ENCODE assay signal across 10 cellular contexts in the genomic region with DNA sequence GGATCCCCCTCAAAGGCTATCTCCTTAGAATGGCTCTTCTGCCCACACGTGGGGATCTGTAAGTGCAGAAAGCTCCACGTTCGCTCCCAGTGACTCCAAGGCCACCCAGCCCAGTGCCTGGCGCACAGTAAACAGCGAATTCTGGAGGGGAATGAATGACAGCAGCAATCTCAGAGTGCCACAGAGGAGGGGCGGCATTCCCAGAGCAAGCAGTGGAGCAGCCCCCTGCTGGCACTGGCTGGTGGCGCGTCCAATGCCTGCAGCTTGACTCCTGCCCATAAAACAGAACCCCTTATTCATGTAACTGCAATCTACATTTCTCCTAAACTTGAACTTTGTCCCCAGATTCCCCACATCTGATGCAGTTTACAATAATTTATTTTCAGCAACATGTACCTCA. TPM values are rescaled to one million over a fixed set of nuclear protein-coding genes. Genes with fewer than 3 reads are reported as not detected.
DNase-seq lines count a peak whose midpoint lies in the region; ATAC-seq and TF ChIP-seq lines count a peak whose summit lies in the region.
"Had no signal": no experiment of that assay in that cellular context is flagged by ENCODE, and none has a peak within 500 bp of the region (broad histone marks: within the 10 kb centered on the region; RNA-seq: fewer than 3 reads in every experiment).

No MANE protein-coding gene starts in this region.

- no peak overlapping the region for H3K27ac Mint-ChIP-seq in immature natural killer cell

- peaks cover 10 to 36% (median 11%) of the 10 kb centered on the region in 3 donors for H3K27me3 Mint-ChIP-seq in immature natural killer cell (ENCODE audit: low read depth in 3 of 3)

- H2BK12ac ChIP-seq in neuronal stem cell (ENCODE audit: low read length), result no peak overlapping the region

- no peak overlapping the region for H2BK120ac ChIP-seq in neuronal stem cell (ENCODE audit: low read depth, low read length)

- CTCF ChIA-PET in PC-3 (lab: Charles Lee), result no interaction called here

- H4K91ac ChIP-seq in neuronal stem cell (ENCODE audit: low read depth, low read length, poor library complexity), result no peak overlapping the region

- H3K4me1 Mint-ChIP-seq in immature natural killer cell, result no peaks in the 10 kb centered on the region

- peak; percentile 51; the same call in 1 of the 2 replicates for ATAC-seq in PC-3
- no peak for ATAC-seq in HG02852 (IDR thresholded peaks at IDR 0.05; ENCODE audit: unreplicated experiment)
- ATAC-seq in GM18520 (IDR thresholded peaks at IDR 0.05; ENCODE audit: unreplicated experiment), result no peak

- POLR2A ChIA-PET in PC-3 (lab: Charles Lee; ENCODE audit: unreplicated experiment), result no interaction called here

- no peak overlapping the region for H2BK5ac ChIP-seq in neuronal stem cell (ENCODE audit: low read length)

- H3K27ac ChIP-seq in PC-3 (ENCODE audit: low read length) (no peak overlapping the region), neuronal stem cell (replicated peaks; ENCODE audit: low read length) (no peak overlapping the region)

- no peak overlapping the region for H3K4me3 Mint-ChIP-seq in immature natural killer cell

- H3K9me3 Mint-ChIP-seq in immature natural killer cell, result no peaks in the 10 kb centered on the region

- H3K36me3 Mint-ChIP-seq in immature natural killer cell, result no peaks in the 10 kb centered on the region

- H3K79me1 ChIP-seq in neuronal stem cell (ENCODE audit: low read depth, low read length), result no peaks in the 10 kb centered on the region

- no peaks in the 10 kb centered on the region for H3K9me2 ChIP-seq in PC-3 (replicated peaks; ENCODE audit: low read length)

- no TSS peak for BruUV-seq in PC-3 (replicated peaks; lab: Mats Ljungman, UMichigan)

- no CpG with 5 or more reads among the region's 8 CpGs for WGBS in neuronal stem cell (ENCODE audit: extremely low coverage in 2 of 2, insufficient read length in 2 of 2, insufficient replicate concordance in 1 of 2), 2 donors

- H2AK5ac ChIP-seq in neuronal stem cell (ENCODE audit: low read depth, low read length), result no peak overlapping the region

- peaks cover 66% of the 10 kb centered on the region for H3K27me3 ChIP-seq in PC-3 (ENCODE audit: low read length)
- H3K27me3 ChIP-seq in neuronal stem cell (ENCODE audit: control insufficient read depth in 3 of 3, insufficient read depth in 3 of 3, low read depth in 1 of 3, low read length in 3 of 3), result peaks cover 16 to 65% (median 44%) of the 10 kb centered on the region in 3 experiments

- intact Hi-C loops in PC-3 (cut with micrococcal nuclease), result no loop called here

- H3K14ac ChIP-seq in neuronal stem cell (ENCODE audit: low read length), result no peak overlapping the region

- H3K4me2 ChIP-seq in PC-3 (ENCODE audit: low read length), result no peak overlapping the region
- H3K4me2 ChIP-seq in neuronal stem cell (ENCODE audit: insufficient read depth, low read length, poor library complexity, severe bottlenecking), result no peak overlapping the region

- H3F3A ChIP-seq in PC-3 (ENCODE audit: low read length, unreplicated experiment), result no peaks in the 10 kb centered on the region

- DNase-seq in A172 (ENCODE audit: low spot score), result peak; percentile 5
- peak; percentile 16 for DNase-seq in GDM1 (lab: John Stamatoyannopoulos, UW)
- peak; percentile 25 for DNase-seq in PC-3
- DNase-seq in fibroblast of pulmonary artery (ENCODE audit: low read depth), result no peak
- no peak for DNase-seq in immature natural killer cell
- no peak for DNase-seq in neuronal stem cell (ENCODE audit: low spot score)

- H2BK15ac ChIP-seq in neuronal stem cell (ENCODE audit: low read length), result no peak overlapping the region

- no peak overlapping the region for H3K23ac ChIP-seq in neuronal stem cell (ENCODE audit: low read depth, low read length, poor library complexity)

- no peak overlapping the region for H3K18ac ChIP-seq in neuronal stem cell (ENCODE audit: low read length)

- H4K8ac ChIP-seq in neuronal stem cell (ENCODE audit: low read depth, low read length), result no peak overlapping the region

- H3K4me1 ChIP-seq in PC-3 (ENCODE audit: insufficient read depth, low read length) (no peaks in the 10 kb centered on the region), neuronal stem cell (ENCODE audit: control insufficient read depth in 2 of 2, insufficient read depth in 1 of 2, low read depth in 1 of 2, low read length in 2 of 2) (peaks cover 0 to 4% of the 10 kb centered on the region in 2 donors)

- no peak overlapping the region for H3K4ac ChIP-seq in neuronal stem cell (ENCODE audit: low read length)

- no peak overlapping the region for H2AFZ ChIP-seq in PC-3 (ENCODE audit: low read length)
- no peak overlapping the region for H2AFZ ChIP-seq in neuronal stem cell (ENCODE audit: low read length)

- no peaks in the 10 kb centered on the region for H3K9me3 ChIP-seq in PC-3 (ENCODE audit: low read length)
- no peaks in the 10 kb centered on the region for H3K9me3 ChIP-seq in neuronal stem cell (replicated peaks in 1 of 2; ENCODE audit: control insufficient read depth in 2 of 2, insufficient read depth in 1 of 2, low read depth in 1 of 2, low read length in 2 of 2)

- no peaks in the 10 kb centered on the region for H4K20me1 ChIP-seq in PC-3 (ENCODE audit: low read length)

- no peaks in the 10 kb centered on the region for H3K79me2 ChIP-seq in PC-3 (ENCODE audit: low read length)

- no peak overlapping the region for H3K4me3 ChIP-seq in PC-3 (ENCODE audit: low read length)
- H3K4me3 ChIP-seq in fibroblast of pulmonary artery (replicated peaks; ENCODE audit: low read depth, low read length), result no peak overlapping the region
- H3K4me3 ChIP-seq in neuronal stem cell (ENCODE audit: low read length in 2 of 2), result peak overlapping the region in 1 of 2 donors; percentile 10

- H3K9ac ChIP-seq in PC-3 (ENCODE audit: low read length) (no peak overlapping the region), neuronal stem cell (ENCODE audit: low read depth, low read length, poor library complexity) (no peak overlapping the region)

- TF ChIP-seq CTCF in PC-3 (conservative IDR thresholded peaks at IDR 0.05; ENCODE audit: low read depth, low read length) (peak; percentile 59), fibroblast of pulmonary artery (IDR thresholded peaks at IDR 0.05; ENCODE audit: low read length, missing control alignments) (peak; percentile 49)

- H3K36me3 ChIP-seq in PC-3 (ENCODE audit: low read depth, low read length), result no peaks in the 10 kb centered on the region
- no peaks in the 10 kb centered on the region for H3K36me3 ChIP-seq in neuronal stem cell (replicated peaks in 1 of 2; ENCODE audit: control insufficient read depth in 2 of 2, insufficient read depth in 2 of 2, low read length in 2 of 2)

RNA-seq across cellular contexts. Expression of a gene that starts 6.9 kb away (rescaled TPM):
- not detected in 2 replicates for total RNA-seq in A172 (2014; rRNA removed; shearing (Covaris generic))
- not detected in 2 replicates for total RNA-seq in PC-3 (2014; rRNA removed)
- polyA plus RNA-seq in immature natural killer cell, result not detected
- not detected for polyA plus RNA-seq in neuronal stem cell (2013, experiment 1 of 2)
- not detected for polyA plus RNA-seq in neuronal stem cell (2013, experiment 2 of 2)
- total RNA-seq: lung microvascular endothelial cell, temporal lobe had no signal

Comparison
In these comparisons a context has a peak if more than half of its experiments do, and no peak if none do; other contexts are left out.
1. DNase-seq: peak in A172 (single experiment), GDM1 (single experiment) and PC-3 (single experiment); none in fibroblast of pulmonary artery (single experiment), immature natural killer cell (0 of 3) and neuronal stem cell (single experiment).